ENCODE assay signal across 8 cellular contexts in genomic region chr14:61537567-61538463, GRCh38.
DNase-seq lines count a peak whose midpoint lies in the region; ATAC-seq and TF ChIP-seq lines count a peak whose summit lies in the region.

No MANE protein-coding gene starts in this region.

- no peaks in the 10 kb centered on the region for H3K9me3 Mint-ChIP-seq in Caco-2 (ENCODE audit: unreplicated experiment)
- no peaks in the 10 kb centered on the region for H3K9me3 Mint-ChIP-seq in T-helper 1 cell treated with Interleukin-12 subunit alpha and Interleukin-12 subunit beta and Interleukin-4 antibody, amounts not matched to agents 30 μg/mL and 1 μg/mL, for 36 hours
- no peaks in the 10 kb centered on the region for H3K9me3 Mint-ChIP-seq in naive thymus-derived CD8-positive, alpha-beta T cell

- POLR2A ChIA-PET in Caco-2 (lab: Charles Lee), result interaction anchor here (0.6 to 1.9 kb wide), 7 partner anchors 8 to 224 kb away, joined by 3 to 30 read pairs (median 7); partner anchors contain the start of genes HIF1A and SNAPC1
- POLR2A ChIA-PET in naive thymus-derived CD8-positive, alpha-beta T cell (lab: Charles Lee), result no interaction called here

- TF ChIP-seq CTCF in Caco-2 (IDR thresholded peaks at IDR 0.05; ENCODE audit: insufficient read depth in 1 of 2, low read depth in 1 of 2, low read length in 1 of 2, severe bottlenecking in 1 of 2, unreplicated experiment in 1 of 2), result no peak

- peak overlapping the region; percentile 63 for H3K4me3 Mint-ChIP-seq in Caco-2 (ENCODE audit: unreplicated experiment)
- peak overlapping the region; percentile 44 for H3K4me3 Mint-ChIP-seq in T-helper 1 cell treated with Interleukin-12 subunit alpha and Interleukin-12 subunit beta and Interleukin-4 antibody, amounts not matched to agents 30 μg/mL and 1 μg/mL, for 36 hours
- no peak overlapping the region for H3K4me3 Mint-ChIP-seq in naive thymus-derived CD8-positive, alpha-beta T cell

- H3K4me1 Mint-ChIP-seq in Caco-2 (ENCODE audit: low read depth, unreplicated experiment), result peaks cover 42% of the 10 kb centered on the region
- peaks cover 61% of the 10 kb centered on the region for H3K4me1 Mint-ChIP-seq in T-helper 1 cell treated with Interleukin-12 subunit alpha and Interleukin-12 subunit beta and Interleukin-4 antibody, amounts not matched to agents 30 μg/mL and 1 μg/mL, for 36 hours (ENCODE audit: low read depth)
- H3K4me1 Mint-ChIP-seq in naive thymus-derived CD8-positive, alpha-beta T cell, result peaks cover 15 to 58% (median 43%) of the 10 kb centered on the region in 4 donors

- DNase-seq in Caco-2, result peak; percentile 90 to 93
- peak; percentile 57 for DNase-seq in HK-2 (ENCODE audit: unreplicated experiment)
- DNase-seq in epidermal melanocyte (ENCODE audit: insufficient read length, low spot score), result peak; percentile 73
- DNase-seq in naive thymus-derived CD8-positive, alpha-beta T cell, result peak in 1 of 10 donors; percentile 7
- DNase-seq in HUDEP-2 (lab: John Stamatoyannopoulos, UW; ENCODE audit: unreplicated experiment in 76 of 76), result no peak
- no peak for DNase-seq in T1000 (lab: John Stamatoyannopoulos, UW)

- no peaks in the 10 kb centered on the region for H3K9me3 ChIP-seq in Caco-2

- no peaks in the 10 kb centered on the region for H3K27me3 Mint-ChIP-seq in Caco-2 (ENCODE audit: insufficient read depth, unreplicated experiment)
- no peaks in the 10 kb centered on the region for H3K27me3 Mint-ChIP-seq in T-helper 1 cell treated with Interleukin-12 subunit alpha and Interleukin-12 subunit beta and Interleukin-4 antibody, amounts not matched to agents 30 μg/mL and 1 μg/mL, for 36 hours (ENCODE audit: low read depth)
- H3K27me3 Mint-ChIP-seq in naive thymus-derived CD8-positive, alpha-beta T cell, result no peaks in the 10 kb centered on the region

- H3K27me3 ChIP-seq in Caco-2 (replicated peaks; ENCODE audit: control insufficient read depth, insufficient read depth, low read length), result no peaks in the 10 kb centered on the region

- H3K4me1 ChIP-seq in Caco-2, result peaks cover 45% of the 10 kb centered on the region

- no TSS peak for BruUV-seq in Caco-2 (replicated peaks; lab: Mats Ljungman, UMichigan)

- CTCF ChIA-PET in Caco-2 (lab: Charles Lee), result interaction anchor here (1.3 to 1.5 kb wide), 2 partner anchors 22 to 43 kb away, joined by 10 to 18 read pairs; no protein-coding TSS in a partner anchor

- H3K4me3 ChIP-seq in Caco-2 (ENCODE audit: low read depth, low read length), result no peak overlapping the region

- H3K36me3 ChIP-seq in Caco-2 (ENCODE audit: control insufficient read depth, insufficient read depth, low read length), result no peaks in the 10 kb centered on the region

- no peak for ATAC-seq in naive thymus-derived CD8-positive, alpha-beta T cell
- no peak for ATAC-seq in HG03432 (IDR thresholded peaks at IDR 0.05; ENCODE audit: unreplicated experiment)

- H3K27ac Mint-ChIP-seq in Caco-2 (ENCODE audit: unreplicated experiment), result peak overlapping the region; percentile 99
- peak overlapping the region; percentile 81 for H3K27ac Mint-ChIP-seq in T-helper 1 cell treated with Interleukin-12 subunit alpha and Interleukin-12 subunit beta and Interleukin-4 antibody, amounts not matched to agents 30 μg/mL and 1 μg/mL, for 36 hours
- H3K27ac Mint-ChIP-seq in naive thymus-derived CD8-positive, alpha-beta T cell, result peak overlapping the region; percentile 48 to 86 (median 78)

- intact Hi-C loops in Caco-2 (cut with micrococcal nuclease; ENCODE audit: unreplicated experiment), result loop anchor here (1.0 to 5.0 kb wide), 8 partner anchors 15 to 214 kb away; partner anchors contain the start of gene HIF1A

- H3K36me3 Mint-ChIP-seq in Caco-2 (ENCODE audit: insufficient read depth, unreplicated experiment), result peaks cover 31% of the 10 kb centered on the region
- peaks cover 74% of the 10 kb centered on the region for H3K36me3 Mint-ChIP-seq in T-helper 1 cell treated with Interleukin-12 subunit alpha and Interleukin-12 subunit beta and Interleukin-4 antibody, amounts not matched to agents 30 μg/mL and 1 μg/mL, for 36 hours (ENCODE audit: low read depth)
- peaks cover 18 to 97% (median 39%) of the 10 kb centered on the region in 3 donors for H3K36me3 Mint-ChIP-seq in naive thymus-derived CD8-positive, alpha-beta T cell

Comparison
In these comparisons a context has a peak if more than half of its experiments do, and no peak if none do; other contexts are left out.
1. DNase-seq: peak in Caco-2 (2 of 2), HK-2 (single experiment) and epidermal melanocyte (single experiment); none in HUDEP-2 (0 of 76) and T1000 (single experiment).
2. H3K4me3 Mint-ChIP-seq: peak in Caco-2 (single experiment) and T-helper 1 cell treated with Interleukin-12 subunit alpha and Interleukin-12 subunit beta and Interleukin-4 antibody, amounts not matched to agents 30 μg/mL and 1 μg/mL, for 36 hours (single experiment); none in naive thymus-derived CD8-positive, alpha-beta T cell (0 of 10).
3. Peak in every context shown above with its lines, with median percentiles within 50 percentile points of each other: H3K27ac Mint-ChIP-seq.